Comparison of ENCODE assay signal across 36 cellular contexts in the genomic region with DNA sequence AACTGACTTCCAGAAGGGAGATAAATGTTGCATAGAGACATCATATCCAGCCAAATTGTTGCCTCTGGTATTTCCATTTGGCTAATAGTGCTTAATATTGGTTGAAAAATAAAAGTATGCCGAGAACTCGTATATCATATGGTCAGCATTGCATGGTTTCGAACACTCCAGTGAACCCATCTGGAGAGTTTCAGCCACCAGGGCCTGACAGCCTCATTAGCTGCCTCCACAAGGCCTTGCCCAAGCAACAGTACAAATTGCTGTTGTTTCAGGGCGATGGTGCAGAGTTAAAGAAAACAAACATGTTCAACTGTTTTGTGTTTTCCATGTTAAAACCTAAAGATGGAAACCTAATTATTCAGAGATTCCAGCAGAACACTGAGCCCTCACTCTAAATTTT. TPM values are rescaled to one million over a fixed set of nuclear protein-coding genes. Genes with fewer than 3 reads are reported as not detected.
"Had no signal": no experiment of that assay in that cellular context is flagged by ENCODE, and none has a peak within 500 bp of the region (broad histone marks: within the 10 kb centered on the region; RNA-seq: fewer than 3 reads in every experiment).

No MANE protein-coding gene starts in this region.

- H3K36me3 ChIP-seq: MG63 had no signal

- H3K4me3 ChIP-seq: MG63 had no signal

- DNase-seq: Karpas-422, Kasumi-1, KG1, MG63, MM.1S, MV-4-11, NCI-H1048, NCI-H1092, NCI-H1092 treated with DMSO at 0.1 percent for 48 hours, NCI-H1105, NCI-H1105 treated with DMSO at 0.1 percent for 48 hours, NCI-H1417, NCI-H1417 treated with DMSO at 0.1 percent for 48 hours, NCI-H1436, NCI-H1436 treated with DMSO at 0.1 percent for 48 hours, NCI-H146, NCI-H1694, NCI-H1694 treated with DMSO at 0.1 percent for 48 hours, NCI-H187, NCI-H187 treated with DMSO at 0.1 percent for 48 hours, NCI-H1930, NCI-H2029, NCI-H2029 treated with DMSO at 0.1 percent for 48 hours, NCI-H2081, NCI-H2081 treated with DMSO at 0.1 percent for 48 hours, NCI-H2107, NCI-H2171, NCI-H2227 treated with DMSO at 0.1 percent for 48 hours, NCI-H226, NCI-H345, NCI-H446 treated with DMSO at 0.1 percent for 48 hours had no signal

- H3K9me3 ChIP-seq: MG63 had no signal

- H3K4me2 ChIP-seq: KMS-11 had no signal

- H3K9ac ChIP-seq: KMS-11 had no signal

- H3K27ac ChIP-seq: KMS-11 had no signal

RNA-seq across cellular contexts. Expression of a gene that starts 28.5 kb away (rescaled TPM):
- total RNA-seq: LHCN-M2, M059J, MCF 10A, NCI-H460 had no signal
